Comparison of ENCODE assay signal across 14 cellular contexts in genomic region chrX:152895724-152896420, GRCh38. TPM values are rescaled to one million over a fixed set of nuclear protein-coding genes. Genes with fewer than 3 reads are reported as not detected.
DNase-seq lines count a peak whose midpoint lies in the region; ATAC-seq and TF ChIP-seq lines count a peak whose summit lies in the region.
"Had no signal": no experiment of that assay in that cellular context is flagged by ENCODE, and none has a peak within 500 bp of the region (broad histone marks: within the 10 kb centered on the region; RNA-seq: fewer than 3 reads in every experiment).

No MANE protein-coding gene starts in this region.

- ATAC-seq in HG02571 (IDR thresholded peaks at IDR 0.05; ENCODE audit: unreplicated experiment): no peak

- no peak overlapping the region for H3K4me2 ChIP-seq in mesendoderm (ENCODE audit: low read length)

- no peak overlapping the region for H2BK120ac ChIP-seq in mesendoderm (ENCODE audit: low read depth, low read length)

- no peak overlapping the region for H3K27ac ChIP-seq in mesendoderm (ENCODE audit: low read depth, low read length)
- H3K27ac ChIP-seq: neutrophil had no signal

- H3K4me3 Mint-ChIP-seq in activated CD4-positive, alpha-beta T cell treated with anti-CD3 and anti-CD28 coated beads, Interleukin-2, amount 10 ng/mL, durations not matched to agents 24 days and 14 days: no peak overlapping the region
- H3K4me3 Mint-ChIP-seq: activated CD4-positive, alpha-beta memory T cell treated with anti-CD3 and anti-CD28 coated beads for 36 hours; activated T-helper 1 cell treated with anti-CD3 and anti-CD28 coated beads, Interleukin-12 subunit alpha, Interleukin-12 subunit beta, Interleukin-2, Interleukin-4 antibody, amounts not matched to agents 30 ng/mL and 10 ng/mL and 1 ng/mL, durations not matched to agents 14 hours and 24 hours and 36 hours had no signal

- no peak overlapping the region for H3K27ac Mint-ChIP-seq in activated CD4-positive, alpha-beta T cell treated with anti-CD3 and anti-CD28 coated beads, Interleukin-2, amount 10 ng/mL, durations not matched to agents 24 days and 14 days
- H3K27ac Mint-ChIP-seq: activated CD4-positive, alpha-beta memory T cell treated with anti-CD3 and anti-CD28 coated beads for 36 hours; activated T-helper 1 cell treated with anti-CD3 and anti-CD28 coated beads, Interleukin-12 subunit alpha, Interleukin-12 subunit beta, Interleukin-2, Interleukin-4 antibody, amounts not matched to agents 30 ng/mL and 10 ng/mL and 1 ng/mL, durations not matched to agents 14 hours and 24 hours and 36 hours had no signal

- no peak overlapping the region for H4K8ac ChIP-seq in mesendoderm (ENCODE audit: low read depth, low read length)

- H3K36me3 Mint-ChIP-seq in activated CD4-positive, alpha-beta T cell treated with anti-CD3 and anti-CD28 coated beads, Interleukin-2, amount 10 ng/mL, durations not matched to agents 24 days and 14 days (ENCODE audit: low read depth): no peaks in the 10 kb centered on the region
- H3K36me3 Mint-ChIP-seq: activated CD4-positive, alpha-beta memory T cell treated with anti-CD3 and anti-CD28 coated beads for 36 hours had no signal

- no peaks in the 10 kb centered on the region for H3K79me2 ChIP-seq in mesendoderm (ENCODE audit: control insufficient read depth, insufficient read depth, low read length)

- H2AK5ac ChIP-seq in mesendoderm (ENCODE audit: low read length): no peak overlapping the region

- H3K79me1 ChIP-seq in mesendoderm (ENCODE audit: low read length): no peaks in the 10 kb centered on the region

- peaks cover 3% of the 10 kb centered on the region for H3K4me1 ChIP-seq in mesendoderm (ENCODE audit: control insufficient read depth, low read depth, low read length)

- H3K36me3 ChIP-seq in mesendoderm (ENCODE audit: control insufficient read depth, insufficient read depth, low read length): no peaks in the 10 kb centered on the region
- H3K36me3 ChIP-seq: neutrophil had no signal

- H3K4ac ChIP-seq in mesendoderm (ENCODE audit: low read depth, low read length): no peak overlapping the region

- no peak overlapping the region for H2BK5ac ChIP-seq in mesendoderm (ENCODE audit: low read length)

- DNase-seq in A172 (ENCODE audit: low spot score): peak; percentile 19
- peak; percentile 91 for DNase-seq in HT-29 (ENCODE audit: low spot score)
- peak; percentile 23 to 76 for DNase-seq in T47D (ENCODE audit: low read depth in 1 of 2, low spot score in 1 of 2)
- DNase-seq in mesendoderm: no peak
- DNase-seq in GM13976 (ENCODE audit: low spot score): no peak
- no peak for DNase-seq in RPMI8226
- DNase-seq in activated CD4-positive, alpha-beta T cell treated with anti-CD3 and anti-CD28 coated beads, Interleukin-2, amount 10 ng/mL, durations not matched to agents 24 days and 14 days: no peak
- DNase-seq: activated CD4-positive, alpha-beta memory T cell treated with anti-CD3 and anti-CD28 coated beads for 36 hours; H7; NCI-H526 treated with DMSO at 0.1 percent for 48 hours; stimulated activated naive CD4-positive, alpha-beta T cell treated with Interleukin-2 at 50 U/mL for 16 hours had no signal

- H3K18ac ChIP-seq in mesendoderm (ENCODE audit: low read length): no peak overlapping the region

- H3K27me3 Mint-ChIP-seq in activated CD4-positive, alpha-beta T cell treated with anti-CD3 and anti-CD28 coated beads, Interleukin-2, amount 10 ng/mL, durations not matched to agents 24 days and 14 days: peaks cover 21% of the 10 kb centered on the region

- no peak overlapping the region for H3K23ac ChIP-seq in mesendoderm (ENCODE audit: low read length)

- no CpG with 5 or more reads among the region's 8 CpGs for WGBS in mesendoderm (ENCODE audit: extremely low coverage, insufficient coverage, low lambda C conversion rate)

- in situ Hi-C loops in T47D (cut with HindIII; ENCODE audit: low pct_unique_long_range_greater_than_20kb, low sequenced_read_pairs) (no loop called here), GM13976 (cut with MboI; ENCODE audit: low sequenced_read_pairs, unreplicated experiment) (no loop called here)

- no peak for TF ChIP-seq CTCF in GM13976 (IDR thresholded peaks at IDR 0.05; ENCODE audit: borderline replicate concordance, control extremely low read depth, extremely low read depth, insufficient read depth, missing control alignments)

- peak overlapping the region; percentile 25 for H3K56ac ChIP-seq in mesendoderm (ENCODE audit: low read length)

- H3K9ac ChIP-seq in mesendoderm (ENCODE audit: low read length): no peak overlapping the region

- no peaks in the 10 kb centered on the region for H3K9me3 Mint-ChIP-seq in activated CD4-positive, alpha-beta T cell treated with anti-CD3 and anti-CD28 coated beads, Interleukin-2, amount 10 ng/mL, durations not matched to agents 24 days and 14 days
- H3K9me3 Mint-ChIP-seq: activated CD4-positive, alpha-beta memory T cell treated with anti-CD3 and anti-CD28 coated beads for 36 hours; activated T-helper 1 cell treated with anti-CD3 and anti-CD28 coated beads, Interleukin-12 subunit alpha, Interleukin-12 subunit beta, Interleukin-2, Interleukin-4 antibody, amounts not matched to agents 30 ng/mL and 10 ng/mL and 1 ng/mL, durations not matched to agents 14 hours and 24 hours and 36 hours had no signal

- intact Hi-C loops in activated CD4-positive, alpha-beta T cell treated with anti-CD3 and anti-CD28 coated beads, Interleukin-2, amount 10 ng/mL, durations not matched to agents 24 days and 14 days (cut with micrococcal nuclease): no loop called here

- no peak overlapping the region for H2BK15ac ChIP-seq in mesendoderm (replicated peaks; ENCODE audit: low read depth)

- no peak overlapping the region for H4K5ac ChIP-seq in mesendoderm (ENCODE audit: low read length)

- H3K27me3 ChIP-seq in mesendoderm (ENCODE audit: insufficient read depth, low read length, poor library complexity): no peaks in the 10 kb centered on the region

- H3K4me1 Mint-ChIP-seq in activated CD4-positive, alpha-beta T cell treated with anti-CD3 and anti-CD28 coated beads, Interleukin-2, amount 10 ng/mL, durations not matched to agents 24 days and 14 days: no peaks in the 10 kb centered on the region

- no peak overlapping the region for H3K4me3 ChIP-seq in mesendoderm (ENCODE audit: low read length)

RNA-seq across cellular contexts. Expression of gene ZNF185, which starts 2.0 kb away (rescaled TPM):
- 1.7 and 4.9 TPM in 2 replicates for total RNA-seq in A172 (2014; rRNA removed; shearing (Covaris generic))
- 3.5 and 4.0 TPM in 2 replicates for total RNA-seq in HT-29 (2014; rRNA removed; shearing (Covaris generic))
- polyA plus RNA-seq in mesendoderm (2013, experiment 1 of 2): 4.5 TPM
- polyA plus RNA-seq in mesendoderm (2013, experiment 2 of 2): 4.4 TPM
- total RNA-seq in activated CD4-positive, alpha-beta T cell treated with anti-CD3 and anti-CD28 coated beads, Interleukin-2, amount 10 ng/mL, durations not matched to agents 24 days and 14 days: 0.43 and 1.0 TPM in 2 replicates

Comparison
In these comparisons a context has a peak if more than half of its experiments do, and no peak if none do; other contexts are left out.
1. DNase-seq: peak in A172 (single experiment), HT-29 (single experiment) and T47D (2 of 2); none in mesendoderm (single experiment), GM13976 (single experiment), RPMI8226 (single experiment) and activated CD4-positive, alpha-beta T cell treated with anti-CD3 and anti-CD28 coated beads, Interleukin-2, amount 10 ng/mL, durations not matched to agents 24 days and 14 days (single experiment).